In genomic region chr13:40608308-40608707, GRCh38 we compare ENCODE assay signal across 20 cellular contexts.
"Had no signal": no experiment of that assay in that cellular context is flagged by ENCODE, and none has a peak within 500 bp of the region (broad histone marks: within the 10 kb centered on the region; RNA-seq: fewer than 3 reads in every experiment).

No MANE protein-coding gene starts in this region.

- H3K27ac Mint-ChIP-seq: activated CD4-positive, alpha-beta T cell treated with anti-CD3 and anti-CD28 coated beads, Interleukin-2, amount 10 ng/mL, durations not matched to agents 7 days and 5 days; activated CD8-positive, alpha-beta memory T cell treated with anti-CD3 and anti-CD28 coated beads, Interleukin-2, amount 10 ng/mL, durations not matched to agents 7 days and 5 days; endodermal cell had no signal

- H3K27me3 Mint-ChIP-seq: activated CD4-positive, alpha-beta T cell treated with anti-CD3 and anti-CD28 coated beads, Interleukin-2, amount 10 ng/mL, durations not matched to agents 7 days and 5 days; activated CD8-positive, alpha-beta memory T cell treated with anti-CD3 and anti-CD28 coated beads, Interleukin-2, amount 10 ng/mL, durations not matched to agents 7 days and 5 days had no signal

- H3K36me3 ChIP-seq: gastroesophageal sphincter, heart right ventricle, lower lobe of right lung, ovary, sigmoid colon, spleen, stomach, upper lobe of right lung, WERI-Rb-1 had no signal

- H3K9me3 Mint-ChIP-seq: endodermal cell had no signal

- DNase-seq: activated CD4-positive, alpha-beta T cell treated with anti-CD3 and anti-CD28 coated beads, Interleukin-2, amount 10 ng/mL, durations not matched to agents 7 days and 5 days; activated CD8-positive, alpha-beta memory T cell treated with anti-CD3 and anti-CD28 coated beads, Interleukin-2, amount 10 ng/mL, durations not matched to agents 7 days and 5 days; activated gamma-delta T cell; activated T-cell treated with anti-CD3 and anti-CD28 coated beads, Interleukin-2, amount 50 U/mL, for 1 hour; endodermal cell; heart right ventricle; left colon; lower lobe of right lung; midbrain; ovary; sigmoid colon; spleen; stomach; T-helper 9 cell; testis; upper lobe of right lung; WERI-Rb-1 had no signal

- H3K27ac ChIP-seq: gastroesophageal sphincter, heart right ventricle, lower lobe of right lung, ovary, sigmoid colon, spleen, stomach, testis, upper lobe of right lung, WERI-Rb-1 had no signal

- H3K4me3 Mint-ChIP-seq: activated CD4-positive, alpha-beta T cell treated with anti-CD3 and anti-CD28 coated beads, Interleukin-2, amount 10 ng/mL, durations not matched to agents 7 days and 5 days; activated CD8-positive, alpha-beta memory T cell treated with anti-CD3 and anti-CD28 coated beads, Interleukin-2, amount 10 ng/mL, durations not matched to agents 7 days and 5 days; endodermal cell had no signal

- H3K4me3 ChIP-seq: gastroesophageal sphincter, heart right ventricle, lower lobe of right lung, ovary, sigmoid colon, spleen, stomach, testis, upper lobe of right lung had no signal

- H3K9me3 ChIP-seq: gastroesophageal sphincter, heart right ventricle, lower lobe of right lung, ovary, sigmoid colon, spleen, stomach, testis, upper lobe of right lung had no signal

- H3K27me3 ChIP-seq: gastroesophageal sphincter, heart right ventricle, ovary, sigmoid colon, spleen, stomach, testis, upper lobe of right lung had no signal

- ATAC-seq: activated CD8-positive, alpha-beta memory T cell treated with anti-CD3 and anti-CD28 coated beads, Interleukin-2, amount 10 ng/mL, durations not matched to agents 7 days and 5 days; gastroesophageal sphincter; heart right ventricle; left colon; lower lobe of right lung; upper lobe of right lung had no signal

- FAIRE-seq: astrocyte, bronchial epithelial cell had no signal
